Comparison of ENCODE assay signal across 17 cellular contexts in genomic region chr2:12515871-12516270, GRCh38.
DNase-seq lines count a peak whose midpoint lies in the region; ATAC-seq, FAIRE-seq and TF ChIP-seq lines count a peak whose summit lies in the region.
"Had no signal": no experiment of that assay in that cellular context is flagged by ENCODE, and none has a peak within 500 bp of the region (broad histone marks: within the 10 kb centered on the region; RNA-seq: fewer than 3 reads in every experiment).

No MANE protein-coding gene starts in this region.

- H3K4me3 Mint-ChIP-seq in natural killer cell (peak overlapping the region; percentile 41), T-helper 17 cell (no peak overlapping the region), immature natural killer cell (peak overlapping the region in 3 of 5 donors; percentile 10 to 45 (median 26))
- no peak overlapping the region for H3K4me3 Mint-ChIP-seq in natural killer cell treated with Interleukin-12 subunit alpha and Interleukin-12 subunit beta and Interleukin-15 and Interleukin-18, amount 100 ng/mL, for 72 hours
- H3K4me3 Mint-ChIP-seq: GM23338 had no signal

- H3K27me3 Mint-ChIP-seq in natural killer cell (ENCODE audit: low read depth in 2 of 2) (peaks cover 9 to 34% of the 10 kb centered on the region in 2 donors), T-helper 17 cell (no peaks in the 10 kb centered on the region), immature natural killer cell (ENCODE audit: low read depth in 3 of 3) (peaks cover 5 to 7% (median 5%) of the 10 kb centered on the region in 3 donors)
- peaks cover 0 to 15% of the 10 kb centered on the region in 2 donors for H3K27me3 Mint-ChIP-seq in natural killer cell treated with Interleukin-12 subunit alpha and Interleukin-12 subunit beta and Interleukin-15 and Interleukin-18, amount 100 ng/mL, for 72 hours
- H3K27me3 Mint-ChIP-seq: CD4-positive, CD25-positive, alpha-beta regulatory T cell had no signal

- intact Hi-C loops in natural killer cell (cut with micrococcal nuclease) = loop anchor here (2.0 kb wide), 1 partner anchor 15 kb away; no protein-coding TSS in a partner anchor

- TF ChIP-seq CTCF in natural killer cell (IDR thresholded peaks at IDR 0.05) = no peak

- no peaks in the 10 kb centered on the region for H3K9me3 ChIP-seq in T-helper 17 cell (ENCODE audit: control insufficient read depth, low read length, poor library complexity, severe bottlenecking)
- H3K9me3 ChIP-seq: BLaER1 treated with 17β-estradiol and CSF1 and Interleukin-3, amounts not matched to agents 10 nM and 100 nM had no signal

- no peak overlapping the region for H3K27ac Mint-ChIP-seq in natural killer cell
- H3K27ac Mint-ChIP-seq in natural killer cell treated with Interleukin-12 subunit alpha and Interleukin-12 subunit beta and Interleukin-15 and Interleukin-18, amount 100 ng/mL, for 72 hours = no peak overlapping the region
- peak overlapping the region; percentile 39 for H3K27ac Mint-ChIP-seq in T-helper 17 cell
- H3K27ac Mint-ChIP-seq in immature natural killer cell = no peak overlapping the region
- H3K27ac Mint-ChIP-seq: GM23338 had no signal

- H3K36me3 Mint-ChIP-seq in natural killer cell (no peaks in the 10 kb centered on the region), T-helper 17 cell (ENCODE audit: low read depth) (peaks cover 5% of the 10 kb centered on the region), immature natural killer cell (no peaks in the 10 kb centered on the region)
- H3K36me3 Mint-ChIP-seq in natural killer cell treated with Interleukin-12 subunit alpha and Interleukin-12 subunit beta and Interleukin-15 and Interleukin-18, amount 100 ng/mL, for 72 hours = no peaks in the 10 kb centered on the region
- H3K36me3 Mint-ChIP-seq: CD4-positive, CD25-positive, alpha-beta regulatory T cell had no signal

- ATAC-seq in natural killer cell (no peak), T-helper 17 cell (no peak), HG02885 (IDR thresholded peaks at IDR 0.05; ENCODE audit: poor library complexity, unreplicated experiment) (no peak)
- no peak for ATAC-seq in natural killer cell treated with Interleukin-12 subunit alpha and Interleukin-12 subunit beta and Interleukin-15 and Interleukin-18, amount 100 ng/mL, for 72 hours
- ATAC-seq: GM23338 had no signal

- no peak for FAIRE-seq in HTR-8/SVneo (lab: Jason Lieb, UNC)
- FAIRE-seq: D721Med, GM12892 had no signal

- peaks cover 25 to 32% of the 10 kb centered on the region in 2 donors for H3K4me1 Mint-ChIP-seq in natural killer cell
- peaks cover 21 to 26% of the 10 kb centered on the region in 2 donors for H3K4me1 Mint-ChIP-seq in natural killer cell treated with Interleukin-12 subunit alpha and Interleukin-12 subunit beta and Interleukin-15 and Interleukin-18, amount 100 ng/mL, for 72 hours (ENCODE audit: low read depth in 2 of 2)
- peaks cover 45% of the 10 kb centered on the region for H3K4me1 Mint-ChIP-seq in T-helper 17 cell
- peaks cover 41 to 61% of the 10 kb centered on the region in 2 donors for H3K4me1 Mint-ChIP-seq in immature natural killer cell
- H3K4me1 Mint-ChIP-seq: GM23338 had no signal

- DNase-seq in natural killer cell (no peak), T-helper 17 cell (no peak), immature natural killer cell (no peak), NCI-H1105 (lab: John Stamatoyannopoulos, UW) (no peak), HTR-8/SVneo (ENCODE audit: insufficient read length, low spot score) (no peak)
- no peak for DNase-seq in natural killer cell treated with Interleukin-12 subunit alpha and Interleukin-12 subunit beta and Interleukin-15 and Interleukin-18, amount 100 ng/mL, for 72 hours (ENCODE audit: low spot score)
- DNase-seq: ACHN; CD4-positive, CD25-positive, alpha-beta regulatory T cell; DMS153; DMS79 treated with DMSO at 0.1 percent for 48 hours; GDM1; H7 had no signal

- H3K9me3 Mint-ChIP-seq in natural killer cell (no peaks in the 10 kb centered on the region), immature natural killer cell (peaks cover 0 to 2% (median 0%) of the 10 kb centered on the region in 6 donors)
- H3K9me3 Mint-ChIP-seq in natural killer cell treated with Interleukin-12 subunit alpha and Interleukin-12 subunit beta and Interleukin-15 and Interleukin-18, amount 100 ng/mL, for 72 hours = peaks cover 3% of the 10 kb centered on the region
- H3K9me3 Mint-ChIP-seq: GM23338 had no signal

Comparison
In these comparisons a context has a peak if more than half of its experiments do, and no peak if none do; other contexts are left out.
1. H3K4me3 Mint-ChIP-seq: peak in natural killer cell (single experiment) and immature natural killer cell (3 of 5); none in natural killer cell treated with Interleukin-12 subunit alpha and Interleukin-12 subunit beta and Interleukin-15 and Interleukin-18, amount 100 ng/mL, for 72 hours (single experiment) and T-helper 17 cell (single experiment).